9 cellular contexts compared by ENCODE assay signal in genomic region chr10:99536400-99537254, GRCh38. TPM values are rescaled to one million over a fixed set of nuclear protein-coding genes. Genes with fewer than 3 reads are reported as not detected.
DNase-seq lines count a peak whose midpoint lies in the region; ATAC-seq and TF ChIP-seq lines count a peak whose summit lies in the region.
"Had no signal": no experiment of that assay in that cellular context is flagged by ENCODE, and none has a peak within 500 bp of the region (broad histone marks: within the 10 kb centered on the region; RNA-seq: fewer than 3 reads in every experiment).

No MANE protein-coding gene starts in this region.

- no peak overlapping the region for H3K23ac ChIP-seq in mesendoderm (ENCODE audit: low read length)

- H3K9me3 ChIP-seq in breast epithelium = no peaks in the 10 kb centered on the region
- H3K9me3 ChIP-seq in thoracic aorta = no peaks in the 10 kb centered on the region

- H3K56ac ChIP-seq in mesendoderm (ENCODE audit: low read length) = peak overlapping the region; percentile 42

- H3K79me2 ChIP-seq in mesendoderm (ENCODE audit: control insufficient read depth, insufficient read depth, low read length) = no peaks in the 10 kb centered on the region

- H3K4me1 Mint-ChIP-seq in MCF 10A (ENCODE audit: insufficient read depth, unreplicated experiment) = no peaks in the 10 kb centered on the region
- peaks cover 32% of the 10 kb centered on the region for H3K4me1 Mint-ChIP-seq in activated naive CD8-positive, alpha-beta T cell treated with anti-CD3 and anti-CD28 coated beads, Interleukin-2, amount 50 U/mL, for 24 hours

- no peak overlapping the region for H3K4me3 Mint-ChIP-seq in MCF 10A (ENCODE audit: unreplicated experiment)
- H3K4me3 Mint-ChIP-seq in activated naive CD8-positive, alpha-beta T cell treated with anti-CD3 and anti-CD28 coated beads, Interleukin-2, amount 50 U/mL, for 24 hours = peak overlapping the region; percentile 6

- H3K27ac ChIP-seq in breast epithelium (no peak overlapping the region), mesendoderm (ENCODE audit: low read depth, low read length) (no peak overlapping the region), thoracic aorta (no peak overlapping the region)

- ATAC-seq in activated naive CD8-positive, alpha-beta T cell treated with anti-CD3 and anti-CD28 coated beads, Interleukin-2, amount 50 U/mL, for 24 hours = no peak
- no peak for ATAC-seq in thoracic aorta (ENCODE audit: insufficient number of reproducible peaks, low FRiP score, low read depth)

- H3K36me3 ChIP-seq in breast epithelium = no peaks in the 10 kb centered on the region
- no peaks in the 10 kb centered on the region for H3K36me3 ChIP-seq in mesendoderm (ENCODE audit: control insufficient read depth, insufficient read depth, low read length)
- H3K36me3 ChIP-seq in thoracic aorta = no peaks in the 10 kb centered on the region

- H3K27me3 ChIP-seq in breast epithelium = peaks cover 9 to 100% of the 10 kb centered on the region in 2 donors
- peaks cover 89% of the 10 kb centered on the region for H3K27me3 ChIP-seq in mesendoderm (ENCODE audit: insufficient read depth, low read length, poor library complexity)
- peaks cover 17% of the 10 kb centered on the region for H3K27me3 ChIP-seq in thoracic aorta (replicated peaks; ENCODE audit: insufficient read depth)

- intact Hi-C loops in breast epithelium (cut with DNase I; ENCODE audit: low total_unique reads) = no loop called here
- intact Hi-C loops in MCF 10A (cut with micrococcal nuclease) = no loop called here

- no peak overlapping the region for H3K27ac Mint-ChIP-seq in MCF 10A (ENCODE audit: low read depth, unreplicated experiment)
- H3K27ac Mint-ChIP-seq in activated naive CD8-positive, alpha-beta T cell treated with anti-CD3 and anti-CD28 coated beads, Interleukin-2, amount 50 U/mL, for 24 hours = no peak overlapping the region

- no peak overlapping the region for H4K5ac ChIP-seq in mesendoderm (ENCODE audit: low read length)

- CTCF ChIA-PET in MCF 10A (lab: Yijun Ruan, JAX) = no interaction called here

- H3K9me3 Mint-ChIP-seq in MCF 10A (ENCODE audit: unreplicated experiment) = no peaks in the 10 kb centered on the region
- no peaks in the 10 kb centered on the region for H3K9me3 Mint-ChIP-seq in activated naive CD8-positive, alpha-beta T cell treated with anti-CD3 and anti-CD28 coated beads, Interleukin-2, amount 50 U/mL, for 24 hours

- no peak overlapping the region for H2BK5ac ChIP-seq in mesendoderm (ENCODE audit: low read length)

- POLR2A ChIA-PET in MCF 10A (lab: Yijun Ruan, JAX) = no interaction called here

- H3K4me1 ChIP-seq in breast epithelium (peaks cover 4 to 14% of the 10 kb centered on the region in 2 donors), mesendoderm (ENCODE audit: control insufficient read depth, low read depth, low read length) (peaks cover 1% of the 10 kb centered on the region), thoracic aorta (ENCODE audit: control insufficient read depth in 1 of 2, low read depth in 2 of 2) (peaks cover 5 to 38% of the 10 kb centered on the region in 2 donors)

- no CpG with 5 or more reads among the region's 53 CpGs for WGBS in mesendoderm (ENCODE audit: extremely low coverage, insufficient coverage, low lambda C conversion rate)

- DNase-seq in breast epithelium (ENCODE audit: low spot score in 2 of 2) (no peak), MCF 10A (ENCODE audit: unreplicated experiment) (no peak), mesendoderm (peak; percentile 68), thoracic aorta (ENCODE audit: low spot score) (no peak), dedifferentiated amniotic fluid mesenchymal stem cell (ENCODE audit: extremely low spot score) (no peak), GM19240 (ENCODE audit: insufficient read length, low spot score) (no peak), epidermal melanocyte (ENCODE audit: insufficient read length, low spot score) (no peak)
- no peak for DNase-seq in activated naive CD8-positive, alpha-beta T cell treated with anti-CD3 and anti-CD28 coated beads, Interleukin-2, amount 50 U/mL, for 24 hours
- DNase-seq: stimulated activated CD4-positive, alpha-beta T cell treated with anti-CD3 and anti-CD28 coated beads, Interleukin-4, amount 100 ng/mL, for 24 hours had no signal

- peaks cover 74% of the 10 kb centered on the region for H3K27me3 Mint-ChIP-seq in MCF 10A (ENCODE audit: insufficient read depth, unreplicated experiment)
- H3K27me3 Mint-ChIP-seq in activated naive CD8-positive, alpha-beta T cell treated with anti-CD3 and anti-CD28 coated beads, Interleukin-2, amount 50 U/mL, for 24 hours = peaks cover 87% of the 10 kb centered on the region

- no peak overlapping the region for H3K18ac ChIP-seq in mesendoderm (ENCODE audit: low read length)

- TF ChIP-seq CTCF in breast epithelium (IDR thresholded peaks at IDR 0.05) (no peak), MCF 10A (IDR thresholded peaks at IDR 0.05; ENCODE audit: unreplicated experiment) (no peak), thoracic aorta (IDR thresholded peaks at IDR 0.05) (no peak)

- H3K4me2 ChIP-seq in mesendoderm (ENCODE audit: low read length) = peak overlapping the region; percentile 31

- no peak for TF ChIP-seq POLR2A in breast epithelium (IDR thresholded peaks at IDR 0.05)

- no peak overlapping the region for H4K8ac ChIP-seq in mesendoderm (ENCODE audit: low read depth, low read length)

- no peaks in the 10 kb centered on the region for H3K79me1 ChIP-seq in mesendoderm (ENCODE audit: low read length)

- H2AK5ac ChIP-seq in mesendoderm (ENCODE audit: low read length) = no peak overlapping the region

- H3K36me3 Mint-ChIP-seq in MCF 10A (ENCODE audit: insufficient read depth, unreplicated experiment) = no peaks in the 10 kb centered on the region
- no peaks in the 10 kb centered on the region for H3K36me3 Mint-ChIP-seq in activated naive CD8-positive, alpha-beta T cell treated with anti-CD3 and anti-CD28 coated beads, Interleukin-2, amount 50 U/mL, for 24 hours (ENCODE audit: low read depth)

- no TSS peak for BruUV-seq in MCF 10A (replicated peaks; lab: Mats Ljungman, UMichigan)

- peak overlapping the region; percentile 4 to 63 (median 41) for H3K4me3 ChIP-seq in breast epithelium
- H3K4me3 ChIP-seq in mesendoderm (ENCODE audit: low read length) = no peak overlapping the region
- H3K4me3 ChIP-seq in thoracic aorta = peak overlapping the region; percentile 64

- H3K9ac ChIP-seq in mesendoderm (ENCODE audit: low read length) = peak overlapping the region; percentile 27

- H2BK120ac ChIP-seq in mesendoderm (ENCODE audit: low read depth, low read length) = no peak overlapping the region

- H2BK15ac ChIP-seq in mesendoderm (replicated peaks; ENCODE audit: low read depth) = no peak overlapping the region

- no peak overlapping the region for H3K4ac ChIP-seq in mesendoderm (ENCODE audit: low read depth, low read length)

RNA-seq across cellular contexts. Expression of gene NKX2-3, which starts 3.9 kb away (rescaled TPM):
- total RNA-seq in breast epithelium (under 1 TPM in 1 of 3 donors, not detected in 2; 0.15 TPM), MCF 10A (2022) (not detected in 2 replicates), thoracic aorta (under 1 TPM in 1 of 2 donors, not detected in 1; 0.42 TPM)
- polyA plus RNA-seq in mesendoderm (2013, experiment 1 of 2) = not detected
- not detected for polyA plus RNA-seq in mesendoderm (2013, experiment 2 of 2)
